28 cellular contexts compared by ENCODE assay signal in genomic region chr15:92021765-92022164, GRCh38.
DNase-seq lines count a peak whose midpoint lies in the region; ATAC-seq and TF ChIP-seq lines count a peak whose summit lies in the region.
"Had no signal": no experiment of that assay in that cellular context is flagged by ENCODE, and none has a peak within 500 bp of the region (broad histone marks: within the 10 kb centered on the region; RNA-seq: fewer than 3 reads in every experiment).

No MANE protein-coding gene starts in this region.

- H3K9ac ChIP-seq in GM23248 (no peak overlapping the region), mammary epithelial cell (ENCODE audit: insufficient read depth, low read length) (no peak overlapping the region)

- peak overlapping the region in 2 of 6 donors; percentile 4 to 37 for H3K27ac Mint-ChIP-seq in immature natural killer cell
- H3K27ac Mint-ChIP-seq: activated naive CD8-positive, alpha-beta T cell treated with anti-CD3 and anti-CD28 coated beads, Interleukin-2, amount 10 ng/mL, durations not matched to agents 7 days and 5 days; B cell had no signal

- H3K27me3 Mint-ChIP-seq in immature natural killer cell (ENCODE audit: low read depth in 3 of 3), result peaks cover 2% of the 10 kb centered on the region in 3 donors
- H3K27me3 Mint-ChIP-seq: activated naive CD8-positive, alpha-beta T cell treated with anti-CD3 and anti-CD28 coated beads, Interleukin-2, amount 10 ng/mL, durations not matched to agents 7 days and 5 days; B cell; naive thymus-derived CD8-positive, alpha-beta T cell had no signal

- no peak overlapping the region for H3K4me3 ChIP-seq in left ventricle myocardium inferior
- H3K4me3 ChIP-seq in GM23248, result no peak overlapping the region
- no peak overlapping the region for H3K4me3 ChIP-seq in mammary epithelial cell (replicated peaks in 1 of 3; ENCODE audit: insufficient read depth in 1 of 3, low read depth in 2 of 3, low read length in 3 of 3)
- H3K4me3 ChIP-seq: dorsolateral prefrontal cortex had no signal

- no peaks in the 10 kb centered on the region for H3K9me2 ChIP-seq in GM23248 (ENCODE audit: insufficient read depth)

- DNase-seq in left ventricle myocardium inferior, result no peak
- DNase-seq in left cardiac atrium, result no peak
- peak; percentile 56 for DNase-seq in SW480 (ENCODE audit: low spot score)
- DNase-seq in immature natural killer cell, result peak; percentile 5 to 20 (median 12)
- no peak for DNase-seq in GM23248
- no peak for DNase-seq in mammary epithelial cell
- DNase-seq in T1000 (lab: John Stamatoyannopoulos, UW), result no peak
- DNase-seq: activated CD8-positive, alpha-beta memory T cell treated with anti-CD3 and anti-CD28 coated beads for 24 hours; activated effector memory CD4-positive, alpha-beta T cell treated with anti-CD3 and anti-CD28 coated beads, Interleukin-2, amount 50 U/mL, for 16 hours; activated naive CD8-positive, alpha-beta T cell treated with anti-CD3 and anti-CD28 coated beads, Interleukin-2, amount 10 ng/mL, durations not matched to agents 7 days and 5 days; COR-L47; DMS53; dorsolateral prefrontal cortex; GDM1; midbrain; naive thymus-derived CD8-positive, alpha-beta T cell; NCI-H1048; NCI-H187 treated with DMSO at 0.1 percent for 48 hours; NCI-H345; NCI-H82; PC-3; stimulated activated CD4-positive, alpha-beta T cell treated with anti-CD3 and anti-CD28 coated beads, Interleukin-1b, Interleukin-23, amount 100 ng/mL, for 48 hours; trophoblast cell had no signal

- H4K20me1 ChIP-seq in GM23248 (ENCODE audit: insufficient read depth) (no peaks in the 10 kb centered on the region), mammary epithelial cell (ENCODE audit: insufficient read depth, low read length) (no peaks in the 10 kb centered on the region)

- H3K79me2 ChIP-seq in GM23248 (ENCODE audit: insufficient read depth), result no peaks in the 10 kb centered on the region
- H3K79me2 ChIP-seq in mammary epithelial cell (ENCODE audit: insufficient read depth, low read length), result peaks cover 43% of the 10 kb centered on the region

- H3K4me1 ChIP-seq in left ventricle myocardium inferior (peaks cover 94% of the 10 kb centered on the region), GM23248 (ENCODE audit: insufficient read depth) (peaks cover 9% of the 10 kb centered on the region; the same call in 1 of the 2 replicates), mammary epithelial cell (ENCODE audit: insufficient read depth, low read length) (no peaks in the 10 kb centered on the region)

- no peaks in the 10 kb centered on the region for H3K27me3 ChIP-seq in left ventricle myocardium inferior (ENCODE audit: low read depth)
- H3K27me3 ChIP-seq in GM23248 (replicated peaks; ENCODE audit: insufficient read depth), result no peaks in the 10 kb centered on the region
- no peaks in the 10 kb centered on the region for H3K27me3 ChIP-seq in mammary epithelial cell (ENCODE audit: insufficient read depth, low read length)
- H3K27me3 ChIP-seq: dorsolateral prefrontal cortex had no signal

- no peak overlapping the region for H3K4me2 ChIP-seq in GM23248 (ENCODE audit: unreplicated experiment)
- no peak overlapping the region for H3K4me2 ChIP-seq in mammary epithelial cell (ENCODE audit: insufficient read depth, low read depth, low read length)

- in situ Hi-C loops in GM23248 (cut with MboI), result no loop called here
- in situ Hi-C loops in mammary epithelial cell (cut with MboI; ENCODE audit: low sequenced_read_pairs in 2 of 2), result no loop called here

- ATAC-seq in left cardiac atrium, result no peak
- no peak for ATAC-seq in HG03039 (IDR thresholded peaks at IDR 0.05; ENCODE audit: unreplicated experiment)
- ATAC-seq: HCT116; naive thymus-derived CD8-positive, alpha-beta T cell; PC-3; Right ventricle myocardium inferior; SK-N-SH treated with all-trans-retinoic acid at 6 μM for 48 hours had no signal

- BruUV-seq in mammary epithelial cell (replicated peaks; lab: Mats Ljungman, UMichigan), result no TSS peak

- no peaks in the 10 kb centered on the region for H3K9me3 ChIP-seq in left ventricle myocardium inferior (replicated peaks)
- H3K9me3 ChIP-seq in GM23248 (ENCODE audit: low read depth), result no peaks in the 10 kb centered on the region
- H3K9me3 ChIP-seq in mammary epithelial cell (replicated peaks; ENCODE audit: insufficient read depth, low read length), result no peaks in the 10 kb centered on the region

- dilution Hi-C loops in mammary epithelial cell (cut with HindIII; ENCODE audit: low sequenced_read_pairs), result no loop called here

- H2AFZ ChIP-seq in GM23248, result no peak overlapping the region
- H2AFZ ChIP-seq in mammary epithelial cell (ENCODE audit: low read depth, low read length), result no peak overlapping the region

- peak overlapping the region in 1 of 5 donors; percentile 18 for H3K4me3 Mint-ChIP-seq in immature natural killer cell
- H3K4me3 Mint-ChIP-seq: activated naive CD8-positive, alpha-beta T cell treated with anti-CD3 and anti-CD28 coated beads, Interleukin-2, amount 10 ng/mL, durations not matched to agents 7 days and 5 days; B cell; naive thymus-derived CD8-positive, alpha-beta T cell had no signal

- 86 to 90% methylated on average over 6 of the region's 6 CpGs for WGBS in GM23248 (ENCODE audit: low coverage in 1 of 2, low lambda C conversion rate in 2 of 2, missing lambda C conversion rate in 2 of 2), 2 experiments
- 96% methylated on average over 6 of the region's 6 CpGs for WGBS in mammary epithelial cell (ENCODE audit: low coverage, missing lambda C conversion rate)

- 0 out of 2 replicates have a peak, but pooled peaks cover 8% of the 10 kb centered on the region for H3F3A ChIP-seq in GM23248 (ENCODE audit: insufficient read depth)

- no peak for TF ChIP-seq CTCF in left ventricle myocardium inferior (IDR thresholded peaks at IDR 0.05; ENCODE audit: borderline replicate concordance)
- TF ChIP-seq CTCF in mammary epithelial cell (conservative IDR thresholded peaks at IDR 0.05 in 1 of 2, IDR thresholded peaks at IDR 0.05 in 1 of 2; ENCODE audit: extremely low read depth in 1 of 2, insufficient read depth in 1 of 2, low read depth in 1 of 2, low read length in 2 of 2), result no peak

- H3K36me3 ChIP-seq in left ventricle myocardium inferior (no peaks in the 10 kb centered on the region), GM23248 (ENCODE audit: low read depth) (no peaks in the 10 kb centered on the region), mammary epithelial cell (ENCODE audit: insufficient read depth, low read length) (no peaks in the 10 kb centered on the region)

- no peaks in the 10 kb centered on the region for H3K9me3 Mint-ChIP-seq in immature natural killer cell
- H3K9me3 Mint-ChIP-seq: activated naive CD8-positive, alpha-beta T cell treated with anti-CD3 and anti-CD28 coated beads, Interleukin-2, amount 10 ng/mL, durations not matched to agents 7 days and 5 days; naive thymus-derived CD8-positive, alpha-beta T cell had no signal

- intact Hi-C loops in left ventricle myocardium inferior (cut with micrococcal nuclease), result no loop called here
- intact Hi-C loops in left cardiac atrium (cut with DNase I), result loop anchor here in 1 of 2 donors (10.0 kb wide), 1 partner anchor 53 kb away; no protein-coding TSS in a partner anchor
- intact Hi-C loops in mammary epithelial cell (cut with micrococcal nuclease), result no loop called here

- peaks cover 58 to 59% of the 10 kb centered on the region in 2 donors for H3K4me1 Mint-ChIP-seq in immature natural killer cell
- H3K4me1 Mint-ChIP-seq: B cell had no signal

- H3K27ac ChIP-seq in left ventricle myocardium inferior (replicated peaks) (peak overlapping the region; percentile 37), GM23248 (no peak overlapping the region), mammary epithelial cell (ENCODE audit: insufficient read depth, low read depth, low read length) (no peak overlapping the region)

- CTCF ChIA-PET in mammary epithelial cell (lab: Charles Lee; ENCODE audit: low non-redundant PET), result no interaction called here

- H3K36me3 Mint-ChIP-seq in immature natural killer cell, result no peaks in the 10 kb centered on the region

Comparison
In these comparisons a context has a peak if more than half of its experiments do, and no peak if none do; other contexts are left out.
1. DNase-seq: peak in SW480 (single experiment) and immature natural killer cell (3 of 3); none in left ventricle myocardium inferior (single experiment), left cardiac atrium (single experiment), GM23248 (single experiment), mammary epithelial cell (single experiment) and T1000 (single experiment).